1 cellular context compared by ENCODE assay signal in genomic region chr13:98174321-98174720, GRCh38.
TF ChIP-seq lines count a peak whose summit lies in the region.

No MANE protein-coding gene starts in this region.

TF ChIP-seq in HepG2, 621 proteins besides CTCF, POLR2A, EP300 and RAD21:
- TF ChIP-seq ELF4 (CRISPR knock-in tag; IDR thresholded peaks at IDR 0.05; ENCODE audit: borderline replicate concordance) (no peak), POLR2AphosphoS2 (IDR thresholded peaks at IDR 0.05; ENCODE audit: low read depth, low read length) (no peak), ZNF138 (CRISPR knock-in tag; IDR thresholded peaks at IDR 0.05; ENCODE audit: low read depth) (no peak), SRY (CRISPR knock-in tag; IDR thresholded peaks at IDR 0.05) (no peak), CCDC6 (CRISPR knock-in tag; IDR thresholded peaks at IDR 0.05) (no peak), U2AF1 (optimal IDR thresholded peaks at IDR 0.05; ENCODE audit: low read depth, low read length) (no peak), ZNF121 (CRISPR knock-in tag; IDR thresholded peaks at IDR 0.05) (no peak), ZNF160 (CRISPR knock-in tag; IDR thresholded peaks at IDR 0.05) (no peak), SETDB1 (CRISPR knock-in tag; IDR thresholded peaks at IDR 0.05; ENCODE audit: borderline replicate concordance) (no peak), ERF (CRISPR knock-in tag; IDR thresholded peaks at IDR 0.05) (no peak), MATR3 (CRISPR knock-in tag; IDR thresholded peaks at IDR 0.05) (no peak), ZNF597 (CRISPR knock-in tag; IDR thresholded peaks at IDR 0.05) (no peak), ZNF563 (CRISPR knock-in tag; IDR thresholded peaks at IDR 0.05) (no peak), ZBTB20 (CRISPR knock-in tag; IDR thresholded peaks at IDR 0.05; ENCODE audit: borderline replicate concordance, low read depth) (no peak), MTERF4 (CRISPR knock-in tag; IDR thresholded peaks at IDR 0.05) (no peak)
